Comparison of ENCODE assay signal across 15 cellular contexts in genomic region chr2:224062481-224063307, GRCh38. TPM values are rescaled to one million over a fixed set of nuclear protein-coding genes. Genes with fewer than 3 reads are reported as not detected.
DNase-seq lines count a peak whose midpoint lies in the region; ATAC-seq and TF ChIP-seq lines count a peak whose summit lies in the region.
"Had no signal": no experiment of that assay in that cellular context is flagged by ENCODE, and none has a peak within 500 bp of the region (broad histone marks: within the 10 kb centered on the region; RNA-seq: fewer than 3 reads in every experiment).

No MANE protein-coding gene starts in this region.

- no peaks in the 10 kb centered on the region for H4K20me1 ChIP-seq in PC-9 (ENCODE audit: insufficient read depth)

- H3K36me3 Mint-ChIP-seq in osteocyte (ENCODE audit: unreplicated experiment) = no peaks in the 10 kb centered on the region
- H3K36me3 Mint-ChIP-seq: naive thymus-derived CD4-positive, alpha-beta T cell had no signal

- no peak overlapping the region for H3K27ac ChIP-seq in lower lobe of right lung
- no peak overlapping the region for H3K27ac ChIP-seq in PC-9
- H3K27ac ChIP-seq: SJSA1, upper lobe of left lung had no signal

- H3K27ac Mint-ChIP-seq in osteocyte (ENCODE audit: unreplicated experiment) = no peak overlapping the region
- H3K27ac Mint-ChIP-seq: naive thymus-derived CD4-positive, alpha-beta T cell had no signal

- H3K79me2 ChIP-seq in PC-9 (ENCODE audit: low read depth) = no peaks in the 10 kb centered on the region

- H3K9me2 ChIP-seq in PC-9 (ENCODE audit: insufficient read depth) = no peaks in the 10 kb centered on the region

- H3K9me3 ChIP-seq in lower lobe of right lung (no peaks in the 10 kb centered on the region), PC-9 (ENCODE audit: insufficient read depth, low read depth) (peaks cover 7% of the 10 kb centered on the region)
- H3K9me3 ChIP-seq: SJSA1, upper lobe of left lung had no signal

- no TSS peak for BruUV-seq in PC-9 (replicated peaks; lab: Mats Ljungman, UMichigan)

- CTCF ChIA-PET in PC-9 (lab: Charles Lee) = interaction anchor here (0.6 kb wide), 2 partner anchors 180 to 328 kb away, joined by 4 to 6 read pairs; no protein-coding TSS in a partner anchor

- H3K4me1 ChIP-seq in lower lobe of right lung (no peaks in the 10 kb centered on the region), PC-9 (replicated peaks; ENCODE audit: insufficient read depth) (no peaks in the 10 kb centered on the region)
- H3K4me1 ChIP-seq: SJSA1, upper lobe of left lung had no signal

- H3K27me3 ChIP-seq in H7 (ENCODE audit: control insufficient read depth, insufficient read depth, low read length) (no peaks in the 10 kb centered on the region), lower lobe of right lung (ENCODE audit: low read depth) (no peaks in the 10 kb centered on the region), PC-9 (ENCODE audit: insufficient read depth, low read depth) (no peaks in the 10 kb centered on the region)
- H3K27me3 ChIP-seq: SJSA1, upper lobe of left lung had no signal

- DNase-seq in H7 = peak; percentile 21
- DNase-seq in glomerular visceral epithelial cell (ENCODE audit: extremely low spot score) = peak; percentile 36
- DNase-seq in lower lobe of right lung = no peak
- DNase-seq in PC-9 = no peak
- DNase-seq in osteocyte (ENCODE audit: extremely low spot score, unreplicated experiment) = no peak
- DNase-seq: activated CD4-positive, alpha-beta T cell treated with anti-CD3 and anti-CD28 coated beads for 48 hours; caudate nucleus; GDM1; NCI-H226; upper lobe of left lung had no signal

- H3K4me3 Mint-ChIP-seq in osteocyte (ENCODE audit: unreplicated experiment) = no peak overlapping the region
- H3K4me3 Mint-ChIP-seq: naive thymus-derived CD4-positive, alpha-beta T cell had no signal

- no peak overlapping the region for H2AFZ ChIP-seq in PC-9

- no peak overlapping the region for H3K4me2 ChIP-seq in PC-9

- POLR2A ChIA-PET in PC-9 (lab: Charles Lee; ENCODE audit: unreplicated experiment) = interaction anchor here (0.6 kb wide), 2 partner anchors 20 to 23 kb away, joined by 6 to 11 read pairs; no protein-coding TSS in a partner anchor

- intact Hi-C loops in lower lobe of right lung (cut with DNase I) (no loop called here), PC-9 (cut with micrococcal nuclease; ENCODE audit: unreplicated experiment) (no loop called here)

- no peaks in the 10 kb centered on the region for H3K4me1 Mint-ChIP-seq in osteocyte (ENCODE audit: unreplicated experiment)
- H3K4me1 Mint-ChIP-seq: naive thymus-derived CD4-positive, alpha-beta T cell had no signal

- ATAC-seq in GM18502 (IDR thresholded peaks at IDR 0.05; ENCODE audit: poor library complexity, unreplicated experiment) = peak; percentile 66
- ATAC-seq in HG03571 (IDR thresholded peaks at IDR 0.05; ENCODE audit: unreplicated experiment) = peak; percentile 82
- ATAC-seq in lower lobe of right lung = no peak
- no peak for ATAC-seq in GM21723 (IDR thresholded peaks at IDR 0.05; ENCODE audit: unreplicated experiment)
- ATAC-seq: naive thymus-derived CD4-positive, alpha-beta T cell had no signal

- H3K4me3 ChIP-seq in H7 (ENCODE audit: insufficient read depth, low read depth, low read length) = no peak overlapping the region
- no peak overlapping the region for H3K4me3 ChIP-seq in lower lobe of right lung
- no peak overlapping the region for H3K4me3 ChIP-seq in PC-9
- H3K4me3 ChIP-seq: SJSA1, upper lobe of left lung had no signal

- TF ChIP-seq CTCF in lower lobe of right lung (IDR thresholded peaks at IDR 0.05) = no peak
- no peak for TF ChIP-seq CTCF in PC-9 (conservative IDR thresholded peaks at IDR 0.05)
- no peak for TF ChIP-seq CTCF in osteocyte (IDR thresholded peaks at IDR 0.05)

- H3K27me3 Mint-ChIP-seq in osteocyte (ENCODE audit: unreplicated experiment) = no peaks in the 10 kb centered on the region

- no peaks in the 10 kb centered on the region for H3K9me3 Mint-ChIP-seq in osteocyte (ENCODE audit: unreplicated experiment)
- H3K9me3 Mint-ChIP-seq: naive thymus-derived CD4-positive, alpha-beta T cell had no signal

- H3K36me3 ChIP-seq in H7 (replicated peaks; ENCODE audit: control insufficient read depth, insufficient read depth, low read length) = no peaks in the 10 kb centered on the region
- H3K36me3 ChIP-seq in lower lobe of right lung = no peaks in the 10 kb centered on the region
- H3K36me3 ChIP-seq in PC-9 (ENCODE audit: low read depth) = no peaks in the 10 kb centered on the region
- H3K36me3 ChIP-seq: SJSA1, upper lobe of left lung had no signal

- no peaks in the 10 kb centered on the region for H3F3A ChIP-seq in PC-9 (ENCODE audit: insufficient read depth, low read depth)

RNA-seq across cellular contexts. Expression of gene SERPINE2, which starts 23.6 kb away (rescaled TPM):
- total RNA-seq in H7 (2014; rRNA removed; shearing (Covaris generic)) = 186 and 229 TPM in 2 replicates
- total RNA-seq in lower lobe of right lung = 5.6 TPM
- 110 and 155 TPM in 2 replicates for total RNA-seq in PC-9 (2021)
- total RNA-seq in osteocyte = 68.3 and 69.1 TPM in 2 replicates

Comparison
In these comparisons a context has a peak if more than half of its experiments do, and no peak if none do; other contexts are left out.
1. ATAC-seq: peak in GM18502 (single experiment) and HG03571 (single experiment); none in lower lobe of right lung (0 of 2) and GM21723 (single experiment).
2. DNase-seq: peak in H7 (single experiment) and glomerular visceral epithelial cell (single experiment); none in lower lobe of right lung (single experiment), PC-9 (0 of 2) and osteocyte (single experiment).
3. RNA of gene SERPINE2, which starts 23.6 kb away (total RNA-seq): 186 to 229 TPM in H7, 110 to 155 TPM in PC-9 and 68.3 to 69.1 TPM in osteocyte; 5.6 TPM in lower lobe of right lung (single experiment); every median in the first group is over 10 times any median in the second.